8 cellular contexts compared by ENCODE assay signal in the genomic region with DNA sequence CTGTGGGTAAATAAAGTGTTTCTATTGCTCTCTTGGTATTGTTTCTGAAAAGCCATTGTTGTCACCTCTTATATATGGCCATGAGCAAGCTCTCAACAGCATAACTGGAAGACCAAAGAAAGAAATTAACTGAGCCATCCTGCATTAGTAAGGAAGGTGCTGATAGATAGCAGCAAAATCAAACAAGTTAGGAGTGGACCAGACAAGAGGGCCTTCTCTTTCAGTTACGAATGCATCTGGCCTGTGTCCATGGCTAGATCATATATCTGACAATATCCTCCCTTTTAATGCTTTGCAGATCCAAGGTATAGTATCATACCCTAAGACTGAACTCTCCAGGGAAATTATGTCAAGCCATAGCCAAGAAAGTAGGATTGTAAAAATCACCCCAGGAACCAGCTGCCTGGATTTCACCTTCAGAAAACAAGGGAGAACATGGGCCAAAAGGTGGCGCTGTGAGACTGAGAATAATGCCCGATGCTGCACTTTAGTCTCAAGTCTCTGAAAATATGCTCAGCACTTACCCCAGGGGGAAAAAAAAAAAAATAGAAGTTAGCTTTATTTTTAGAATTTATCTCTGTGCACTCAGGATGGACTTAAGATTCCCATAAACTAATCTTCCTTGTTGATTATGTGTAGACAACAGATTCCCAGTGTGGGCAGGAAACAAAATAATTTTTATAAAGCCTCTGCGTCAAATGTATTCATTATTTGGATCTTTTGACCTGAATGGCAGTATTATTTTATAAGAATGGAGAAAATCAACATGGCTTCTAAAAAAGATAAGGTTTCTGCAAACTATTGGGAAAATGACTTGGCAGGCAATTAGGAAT.
DNase-seq lines count a peak whose midpoint lies in the region; ATAC-seq and TF ChIP-seq lines count a peak whose summit lies in the region.

No MANE protein-coding gene starts in this region.

- no peaks in the 10 kb centered on the region for H3K9me3 Mint-ChIP-seq in endothelial cell (ENCODE audit: unreplicated experiment)

- ATAC-seq in HG03565 (IDR thresholded peaks at IDR 0.05; ENCODE audit: unreplicated experiment), result peak; percentile 73

- H3K4me1 Mint-ChIP-seq in endothelial cell (ENCODE audit: unreplicated experiment), result peaks cover 21% of the 10 kb centered on the region

- H3K36me3 Mint-ChIP-seq in endothelial cell (ENCODE audit: low read depth, unreplicated experiment), result no peaks in the 10 kb centered on the region

- peak overlapping the region; percentile 21 for H3K27ac Mint-ChIP-seq in endothelial cell (ENCODE audit: unreplicated experiment)

- no peak overlapping the region for H3K4me3 Mint-ChIP-seq in endothelial cell (ENCODE audit: unreplicated experiment)

- peak; percentile 79 for TF ChIP-seq CTCF in endothelial cell (IDR thresholded peaks at IDR 0.05; ENCODE audit: unreplicated experiment)

- peaks cover 3% of the 10 kb centered on the region for H3K27me3 Mint-ChIP-seq in endothelial cell (ENCODE audit: unreplicated experiment)

- DNase-seq in NCI-H2107 treated with DMSO at 0.1 percent for 48 hours (lab: John Stamatoyannopoulos, UW; ENCODE audit: unreplicated experiment), result peak; percentile 38
- no peak for DNase-seq in NCI-H2107 (lab: John Stamatoyannopoulos, UW)
- DNase-seq in NK-92 treated with Interleukin-12 subunit alpha and Interleukin-12 subunit beta, amount 100 ng/mL, for 24 hours (lab: John Stamatoyannopoulos, UW), result peak; percentile 38
- peak; percentile 69 to 71 for DNase-seq in activated CD8-positive, alpha-beta memory T cell treated with anti-CD3 and anti-CD28 coated beads for 4 hours (ENCODE audit: low read depth in 2 of 2)
- peak; percentile 83 for DNase-seq in endothelial cell (ENCODE audit: low spot score)
- DNase-seq in middle frontal gyrus (ENCODE audit: extremely low spot score, low spot score), result peak; percentile 68
- DNase-seq in stimulated activated CD8-positive, alpha-beta memory T cell treated with anti-CD3 and anti-CD28 coated beads, Interleukin-4, amount 100 ng/mL, for 4 hours (ENCODE audit: low read depth in 2 of 2, low spot score in 1 of 2), result peak; percentile 63 to 85
